ENCODE assay signal across 1 cellular context in genomic region chr19:10114651-10115391, GRCh38.
A peak's percentile ranks its signal among the peaks of the same experiment; 100 is the strongest.
TF ChIP-seq lines count a peak whose summit lies in the region.

No MANE protein-coding gene starts in this region.

TF ChIP-seq in HCT116, 20 proteins besides CTCF, POLR2A, EP300 and RAD21:
- TF ChIP-seq EZH2 (IDR thresholded peaks at IDR 0.05) (no peak), YY1 (IDR thresholded peaks at IDR 0.05; ENCODE audit: extremely low read depth, insufficient replicate concordance, low read depth, low read length) (no peak), ATF3 (IDR thresholded peaks at IDR 0.05) (no peak), SRF (IDR thresholded peaks at IDR 0.05; ENCODE audit: low read depth) (no peak), EGR1 (IDR thresholded peaks at IDR 0.05; ENCODE audit: low read depth) (no peak), SIN3A (IDR thresholded peaks at IDR 0.05; ENCODE audit: low read depth) (peak; percentile 54), CEBPB (IDR thresholded peaks at IDR 0.05; ENCODE audit: low read depth) (no peak), TCF7L2 (IDR thresholded peaks at IDR 0.05; ENCODE audit: borderline replicate concordance, extremely low read depth, insufficient read depth, insufficient read length) (no peak), EZH2phosphoT487 (IDR thresholded peaks at IDR 0.05; ENCODE audit: borderline replicate concordance) (no peak), ELF1 (IDR thresholded peaks at IDR 0.05; ENCODE audit: borderline replicate concordance, low read depth) (no peak), MAX (IDR thresholded peaks at IDR 0.05) (0 out of 2 replicates have a peak, but pooled peaks have one; percentile 19), ZFX (IDR thresholded peaks at IDR 0.05) (no peak), CBX3 (IDR thresholded peaks at IDR 0.05; ENCODE audit: low read depth) (no peak), ZBTB33 (IDR thresholded peaks at IDR 0.05; ENCODE audit: extremely low read depth, insufficient replicate concordance, low read length) (no peak), JUND (IDR thresholded peaks at IDR 0.05) (0 out of 2 replicates have a peak, but pooled peaks have one; percentile 14), ZNF274 (IDR thresholded peaks at IDR 0.05; ENCODE audit: low read depth, low read length) (no peak), SP1 (IDR thresholded peaks at IDR 0.05; ENCODE audit: low read depth) (no peak), POLR2AphosphoS5 (IDR thresholded peaks at IDR 0.05; ENCODE audit: low read depth, low read length) (peak; percentile 1; the same call in 1 of the 2 replicates)
- TF ChIP-seq, protein P1, sequence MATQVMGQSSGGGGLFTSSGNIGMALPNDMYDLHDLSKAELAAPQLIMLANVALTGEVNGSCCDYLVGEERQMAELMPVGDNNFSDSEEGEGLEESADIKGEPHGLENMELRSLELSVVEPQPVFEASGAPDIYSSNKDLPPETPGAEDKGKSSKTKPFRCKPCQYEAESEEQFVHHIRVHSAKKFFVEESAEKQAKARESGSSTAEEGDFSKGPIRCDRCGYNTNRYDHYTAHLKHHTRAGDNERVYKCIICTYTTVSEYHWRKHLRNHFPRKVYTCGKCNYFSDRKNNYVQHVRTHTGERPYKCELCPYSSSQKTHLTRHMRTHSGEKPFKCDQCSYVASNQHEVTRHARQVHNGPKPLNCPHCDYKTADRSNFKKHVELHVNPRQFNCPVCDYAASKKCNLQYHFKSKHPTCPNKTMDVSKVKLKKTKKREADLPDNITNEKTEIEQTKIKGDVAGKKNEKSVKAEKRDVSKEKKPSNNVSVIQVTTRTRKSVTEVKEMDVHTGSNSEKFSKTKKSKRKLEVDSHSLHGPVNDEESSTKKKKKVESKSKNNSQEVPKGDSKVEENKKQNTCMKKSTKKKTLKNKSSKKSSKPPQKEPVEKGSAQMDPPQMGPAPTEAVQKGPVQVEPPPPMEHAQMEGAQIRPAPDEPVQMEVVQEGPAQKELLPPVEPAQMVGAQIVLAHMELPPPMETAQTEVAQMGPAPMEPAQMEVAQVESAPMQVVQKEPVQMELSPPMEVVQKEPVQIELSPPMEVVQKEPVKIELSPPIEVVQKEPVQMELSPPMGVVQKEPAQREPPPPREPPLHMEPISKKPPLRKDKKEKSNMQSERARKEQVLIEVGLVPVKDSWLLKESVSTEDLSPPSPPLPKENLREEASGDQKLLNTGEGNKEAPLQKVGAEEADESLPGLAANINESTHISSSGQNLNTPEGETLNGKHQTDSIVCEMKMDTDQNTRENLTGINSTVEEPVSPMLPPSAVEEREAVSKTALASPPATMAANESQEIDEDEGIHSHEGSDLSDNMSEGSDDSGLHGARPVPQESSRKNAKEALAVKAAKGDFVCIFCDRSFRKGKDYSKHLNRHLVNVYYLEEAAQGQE (IDR thresholded peaks at IDR 0.05; ENCODE audit: low read depth) = no peak
